In the genomic region with DNA sequence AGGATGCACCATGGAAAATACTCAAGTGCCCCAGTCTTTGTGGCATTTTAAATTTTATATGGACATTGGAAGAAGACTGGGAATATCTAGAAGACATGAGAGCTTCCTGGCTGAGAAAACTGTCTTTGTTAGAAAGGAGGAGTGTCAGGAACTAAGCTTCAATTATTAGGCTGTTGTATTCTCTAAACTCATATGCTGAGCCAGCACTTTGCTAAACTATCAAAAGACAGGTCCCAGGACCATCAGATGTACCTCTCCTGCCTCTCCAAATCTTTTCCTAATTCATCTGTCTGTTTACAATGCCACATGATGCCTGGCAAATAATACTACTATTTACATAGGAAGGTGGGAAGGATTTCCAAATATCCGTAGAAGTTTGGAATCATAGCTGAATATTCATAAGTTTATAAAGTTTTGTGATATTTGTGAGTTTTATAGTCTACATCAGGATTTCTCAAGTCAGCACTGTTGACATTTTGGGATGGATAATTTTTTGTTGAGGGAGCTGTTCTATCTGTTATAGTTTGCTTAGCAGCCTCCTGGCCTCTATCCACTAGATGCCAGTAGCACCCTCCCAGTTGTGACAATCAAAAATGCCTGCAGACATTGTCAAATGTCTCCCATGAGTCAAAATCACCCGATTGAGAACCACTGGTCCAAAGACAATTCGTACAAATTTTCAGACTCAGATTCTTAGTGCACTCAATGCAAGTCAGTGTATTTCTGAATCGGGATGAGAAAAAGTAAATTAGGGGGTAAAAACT, we compare ENCODE assay signal across 14 cellular contexts.
A peak's percentile ranks its signal among the peaks of the same experiment; 100 is the strongest.
DNase-seq lines count a peak whose midpoint lies in the region; ATAC-seq lines count a peak whose summit lies in the region.
"Had no signal": no experiment of that assay in that cellular context is flagged by ENCODE, and none has a peak within 500 bp of the region (broad histone marks: within the 10 kb centered on the region; RNA-seq: fewer than 3 reads in every experiment).

No MANE protein-coding gene starts in this region.

- H3K27ac ChIP-seq in Karpas-422 (ENCODE audit: low read length): no peak overlapping the region
- no peak overlapping the region for H3K27ac ChIP-seq in CD4-positive, alpha-beta memory T cell (ENCODE audit: low read depth, low read length)
- H3K27ac ChIP-seq: coronary artery had no signal

- no peaks in the 10 kb centered on the region for H3K27me3 Mint-ChIP-seq in activated T-cell treated with anti-CD3 and anti-CD28 coated beads, Interleukin-2, amount 50 U/mL, for 72 hours (ENCODE audit: low read depth)
- H3K27me3 Mint-ChIP-seq in CD4-positive, alpha-beta memory T cell: no peaks in the 10 kb centered on the region
- H3K27me3 Mint-ChIP-seq: activated CD4-positive, alpha-beta memory T cell treated with anti-CD3 and anti-CD28 coated beads, Interleukin-2, amount 10 ng/mL, durations not matched to agents 7 days and 5 days had no signal

- peaks cover 0 to 1% of the 10 kb centered on the region in 2 donors for H3K36me3 Mint-ChIP-seq in activated T-cell treated with anti-CD3 and anti-CD28 coated beads, Interleukin-2, amount 50 U/mL, for 72 hours (ENCODE audit: insufficient read depth in 2 of 2)
- peaks cover 2 to 10% of the 10 kb centered on the region in 2 donors for H3K36me3 Mint-ChIP-seq in CD4-positive, alpha-beta memory T cell

- H3K36me3 ChIP-seq in Karpas-422 (ENCODE audit: insufficient read depth, low read length): no peaks in the 10 kb centered on the region; the same call in 1 of the 2 replicates
- H3K36me3 ChIP-seq in CD4-positive, alpha-beta memory T cell (ENCODE audit: insufficient read depth, low read length): no peaks in the 10 kb centered on the region

- peaks cover 3% of the 10 kb centered on the region; the same call in 1 of the 2 replicates for H3K79me2 ChIP-seq in Karpas-422 (ENCODE audit: low read length)

- DNase-seq in DMS 273 (lab: John Stamatoyannopoulos, UW; ENCODE audit: unreplicated experiment): peak; percentile 7
- no peak for DNase-seq in DMS 273 treated with DMSO at 0.1 percent for 48 hours (lab: John Stamatoyannopoulos, UW)
- peak; percentile 46 for DNase-seq in Karpas-422
- DNase-seq in astrocyte of the hippocampus (ENCODE audit: low read depth, low spot score): peak; percentile 4
- DNase-seq in myocyte (ENCODE audit: low read depth): peak; percentile 6
- no peak for DNase-seq in activated T-cell treated with anti-CD3 and anti-CD28 coated beads, Interleukin-2, amount 50 U/mL, for 72 hours
- no peak for DNase-seq in CD4-positive, alpha-beta memory T cell
- DNase-seq: 8988T; activated CD4-positive, alpha-beta memory T cell treated with anti-CD3 and anti-CD28 coated beads, Interleukin-2, amount 10 ng/mL, durations not matched to agents 7 days and 5 days; amniotic stem cell; stimulated activated naive CD4-positive, alpha-beta T cell had no signal

- H3K9me2 ChIP-seq in Karpas-422 (replicated peaks; ENCODE audit: insufficient read depth, low read length): no peaks in the 10 kb centered on the region

- intact Hi-C loops in CD4-positive, alpha-beta memory T cell (cut with micrococcal nuclease): no loop called here

- H3K4me1 Mint-ChIP-seq in activated T-cell treated with anti-CD3 and anti-CD28 coated beads, Interleukin-2, amount 50 U/mL, for 72 hours (ENCODE audit: low read depth): no peaks in the 10 kb centered on the region
- H3K4me1 Mint-ChIP-seq in CD4-positive, alpha-beta memory T cell: no peaks in the 10 kb centered on the region
- H3K4me1 Mint-ChIP-seq: activated CD4-positive, alpha-beta memory T cell treated with anti-CD3 and anti-CD28 coated beads, Interleukin-2, amount 10 ng/mL, durations not matched to agents 7 days and 5 days had no signal

- H3K4me3 ChIP-seq in Karpas-422 (ENCODE audit: low read length): no peak overlapping the region
- no peak overlapping the region for H3K4me3 ChIP-seq in CD4-positive, alpha-beta memory T cell (ENCODE audit: low read length in 2 of 2)
- H3K4me3 ChIP-seq: coronary artery had no signal

- H2AFZ ChIP-seq in Karpas-422 (ENCODE audit: low read length): no peak overlapping the region

- no peak overlapping the region for H3K9ac ChIP-seq in Karpas-422 (ENCODE audit: low read length)

- no peak overlapping the region for H3K4me3 Mint-ChIP-seq in activated T-cell treated with anti-CD3 and anti-CD28 coated beads, Interleukin-2, amount 50 U/mL, for 72 hours
- H3K4me3 Mint-ChIP-seq in CD4-positive, alpha-beta memory T cell: no peak overlapping the region
- H3K4me3 Mint-ChIP-seq: activated CD4-positive, alpha-beta memory T cell treated with anti-CD3 and anti-CD28 coated beads, Interleukin-2, amount 10 ng/mL, durations not matched to agents 7 days and 5 days had no signal

- H3K9me3 Mint-ChIP-seq in activated T-cell treated with anti-CD3 and anti-CD28 coated beads, Interleukin-2, amount 50 U/mL, for 72 hours: no peaks in the 10 kb centered on the region
- no peaks in the 10 kb centered on the region for H3K9me3 Mint-ChIP-seq in CD4-positive, alpha-beta memory T cell
- H3K9me3 Mint-ChIP-seq: activated CD4-positive, alpha-beta memory T cell treated with anti-CD3 and anti-CD28 coated beads, Interleukin-2, amount 10 ng/mL, durations not matched to agents 7 days and 5 days; activated T-helper 2 cell treated with anti-CD3 and anti-CD28 coated beads, Interferon-gamma antibody, Interleukin-2, Interleukin-4, amounts not matched to agents 10 μg/mL and 5 μg/mL and 100 μg/mL, durations not matched to agents 14 hours and 24 hours and 36 hours had no signal

- CTCF ChIA-PET in CD4-positive, alpha-beta memory T cell (lab: Charles Lee; ENCODE audit: partially characterized antibody): no interaction called here

- H3K27me3 ChIP-seq in Karpas-422 (ENCODE audit: low read length): no peaks in the 10 kb centered on the region
- H3K27me3 ChIP-seq in CD4-positive, alpha-beta memory T cell (ENCODE audit: insufficient read depth, low read length): no peaks in the 10 kb centered on the region

- no peaks in the 10 kb centered on the region for H3K4me1 ChIP-seq in Karpas-422 (ENCODE audit: low read length)
- no peaks in the 10 kb centered on the region for H3K4me1 ChIP-seq in CD4-positive, alpha-beta memory T cell (ENCODE audit: insufficient read depth, low read length)

- no peak for ATAC-seq in GM18511 (IDR thresholded peaks at IDR 0.05; ENCODE audit: unreplicated experiment)
- ATAC-seq in activated T-cell treated with anti-CD3 and anti-CD28 coated beads, Interleukin-2, amount 50 U/mL, for 72 hours (replicated peaks in 1 of 2): no peak

- H4K20me1 ChIP-seq in Karpas-422 (ENCODE audit: insufficient read depth, low read depth, low read length): no peaks in the 10 kb centered on the region

- POLR2A ChIA-PET in CD4-positive, alpha-beta memory T cell (lab: Charles Lee; ENCODE audit: partially characterized antibody): no interaction called here

- H3K4me2 ChIP-seq in Karpas-422 (ENCODE audit: low read depth, low read length, poor library complexity, severe bottlenecking): no peak overlapping the region

- no peaks in the 10 kb centered on the region for H3K9me3 ChIP-seq in Karpas-422 (ENCODE audit: low read length)
- H3K9me3 ChIP-seq in CD4-positive, alpha-beta memory T cell (ENCODE audit: control insufficient read depth in 1 of 2, low read length in 2 of 2): no peaks in the 10 kb centered on the region

- no peak overlapping the region for H3K27ac Mint-ChIP-seq in activated T-cell treated with anti-CD3 and anti-CD28 coated beads, Interleukin-2, amount 50 U/mL, for 72 hours
- H3K27ac Mint-ChIP-seq in CD4-positive, alpha-beta memory T cell: no peak overlapping the region
- H3K27ac Mint-ChIP-seq: activated CD4-positive, alpha-beta memory T cell treated with anti-CD3 and anti-CD28 coated beads, Interleukin-2, amount 10 ng/mL, durations not matched to agents 7 days and 5 days; activated T-helper 2 cell treated with anti-CD3 and anti-CD28 coated beads, Interferon-gamma antibody, Interleukin-2, Interleukin-4, amounts not matched to agents 10 μg/mL and 5 μg/mL and 100 μg/mL, durations not matched to agents 14 hours and 24 hours and 36 hours had no signal

Comparison
In these comparisons a context has a peak if more than half of its experiments do, and no peak if none do; other contexts are left out.
1. DNase-seq: peak in DMS 273 (single experiment), Karpas-422 (single experiment), astrocyte of the hippocampus (single experiment) and myocyte (single experiment); none in DMS 273 treated with DMSO at 0.1 percent for 48 hours (single experiment), activated T-cell treated with anti-CD3 and anti-CD28 coated beads, Interleukin-2, amount 50 U/mL, for 72 hours (0 of 2) and CD4-positive, alpha-beta memory T cell (0 of 5).